ENCODE assay signal across 16 cellular contexts in genomic region chr7:28005075-28005847, GRCh38.
DNase-seq lines count a peak whose midpoint lies in the region; ATAC-seq and TF ChIP-seq lines count a peak whose summit lies in the region.
"Had no signal": no experiment of that assay in that cellular context is flagged by ENCODE, and none has a peak within 500 bp of the region (broad histone marks: within the 10 kb centered on the region; RNA-seq: fewer than 3 reads in every experiment).

No MANE protein-coding gene starts in this region.

- peak overlapping the region; percentile 43 for H3K4ac ChIP-seq in mesendoderm (ENCODE audit: low read depth, low read length)

- H3K9me3 Mint-ChIP-seq in endodermal cell: no peaks in the 10 kb centered on the region
- H3K9me3 Mint-ChIP-seq: stimulated activated naive CD8-positive, alpha-beta T cell treated with anti-CD3 and anti-CD28 coated beads, Interleukin-15, amount 100 ng/mL, for 72 hours had no signal

- no peak overlapping the region for H2AK5ac ChIP-seq in mesendoderm (ENCODE audit: low read length)

- H3K36me3 ChIP-seq in endodermal cell (ENCODE audit: control insufficient read depth, insufficient read depth, low read length): no peaks in the 10 kb centered on the region
- H3K36me3 ChIP-seq in mesendoderm (ENCODE audit: control insufficient read depth, insufficient read depth, low read length): no peaks in the 10 kb centered on the region
- no peaks in the 10 kb centered on the region for H3K36me3 ChIP-seq in ascending aorta
- H3K36me3 ChIP-seq: pancreas, vagina had no signal

- H3K9me3 ChIP-seq in endodermal cell (ENCODE audit: control insufficient read depth, low read length) (no peaks in the 10 kb centered on the region), ascending aorta (no peaks in the 10 kb centered on the region)
- H3K9me3 ChIP-seq: Caco-2, pancreas, SK-N-SH, vagina had no signal

- H3K27me3 Mint-ChIP-seq in endodermal cell (ENCODE audit: insufficient read depth): no peaks in the 10 kb centered on the region
- H3K27me3 Mint-ChIP-seq: stimulated activated naive CD8-positive, alpha-beta T cell treated with anti-CD3 and anti-CD28 coated beads, Interleukin-15, amount 100 ng/mL, for 72 hours had no signal

- H3K4me3 ChIP-seq in AG10803 (ENCODE audit: low read length): no peak overlapping the region
- H3K4me3 ChIP-seq in endodermal cell (ENCODE audit: low read length): no peak overlapping the region
- H3K4me3 ChIP-seq in mesendoderm (ENCODE audit: low read length): no peak overlapping the region
- H3K4me3 ChIP-seq in ascending aorta: no peak overlapping the region
- H3K4me3 ChIP-seq: pancreas, vagina had no signal

- no peak for TF ChIP-seq CTCF in AG10803 (conservative IDR thresholded peaks at IDR 0.05; ENCODE audit: low read length)
- TF ChIP-seq CTCF in endodermal cell (conservative IDR thresholded peaks at IDR 0.05): no peak
- TF ChIP-seq CTCF in ascending aorta (IDR thresholded peaks at IDR 0.05): no peak

- H3K9ac ChIP-seq in endodermal cell (ENCODE audit: extremely low read depth, low read length, poor library complexity, severe bottlenecking): peak overlapping the region; percentile 11
- no peak overlapping the region for H3K9ac ChIP-seq in mesendoderm (ENCODE audit: low read length)
- H3K9ac ChIP-seq: SK-N-SH had no signal

- H3K27ac ChIP-seq in endodermal cell (ENCODE audit: low read depth, low read length): no peak overlapping the region
- H3K27ac ChIP-seq in mesendoderm (ENCODE audit: low read depth, low read length): peak overlapping the region; percentile 56
- H3K27ac ChIP-seq in ascending aorta: no peak overlapping the region
- H3K27ac ChIP-seq: pancreas, vagina had no signal

- H3K79me1 ChIP-seq in mesendoderm (ENCODE audit: low read length): no peaks in the 10 kb centered on the region

- no peak overlapping the region for H2BK120ac ChIP-seq in mesendoderm (ENCODE audit: low read depth, low read length)

- peak overlapping the region; percentile 90 for H3K27ac Mint-ChIP-seq in endodermal cell
- H3K27ac Mint-ChIP-seq: stimulated activated naive CD8-positive, alpha-beta T cell treated with anti-CD3 and anti-CD28 coated beads, Interleukin-15, amount 100 ng/mL, for 72 hours had no signal

- ATAC-seq in HG02759 (IDR thresholded peaks at IDR 0.05; ENCODE audit: unreplicated experiment) (no peak), HG03039 (IDR thresholded peaks at IDR 0.05; ENCODE audit: unreplicated experiment) (no peak)
- ATAC-seq: stimulated activated naive CD8-positive, alpha-beta T cell treated with anti-CD3 and anti-CD28 coated beads, Interleukin-15, amount 100 ng/mL, for 72 hours had no signal

- 75 to 95% methylated on average over 4 to 7 of the region's 7 CpGs for WGBS in endodermal cell (ENCODE audit: insufficient coverage in 1 of 2, insufficient read length in 1 of 2), 2 experiments
- WGBS in mesendoderm (ENCODE audit: extremely low coverage, insufficient coverage, low lambda C conversion rate): no CpG with 5 or more reads among the region's 7 CpGs

- H3K79me2 ChIP-seq in mesendoderm (ENCODE audit: control insufficient read depth, insufficient read depth, low read length): no peaks in the 10 kb centered on the region

- H3K4me1 Mint-ChIP-seq in endodermal cell: peaks cover 21% of the 10 kb centered on the region

- H3K18ac ChIP-seq in mesendoderm (ENCODE audit: low read length): no peak overlapping the region

- no peak overlapping the region for H3K4me2 ChIP-seq in mesendoderm (ENCODE audit: low read length)
- H3K4me2 ChIP-seq: SK-N-SH had no signal

- no peak overlapping the region for H4K5ac ChIP-seq in mesendoderm (ENCODE audit: low read length)

- H3K23ac ChIP-seq in mesendoderm (ENCODE audit: low read length): no peak overlapping the region

- H4K8ac ChIP-seq in mesendoderm (ENCODE audit: low read depth, low read length): no peak overlapping the region

- H3K36me3 Mint-ChIP-seq in endodermal cell (ENCODE audit: low read depth): no peaks in the 10 kb centered on the region

- H3K27me3 ChIP-seq in endodermal cell (ENCODE audit: control insufficient read depth, insufficient read depth, low read length, poor library complexity, severe bottlenecking) (no peaks in the 10 kb centered on the region), mesendoderm (ENCODE audit: insufficient read depth, low read length, poor library complexity) (no peaks in the 10 kb centered on the region), ascending aorta (no peaks in the 10 kb centered on the region)
- H3K27me3 ChIP-seq: pancreas, vagina had no signal

- peak overlapping the region; percentile 47 for H2BK5ac ChIP-seq in mesendoderm (ENCODE audit: low read length)

- H2BK15ac ChIP-seq in mesendoderm (replicated peaks; ENCODE audit: low read depth): no peak overlapping the region

- intact Hi-C loops in ascending aorta (cut with DNase I): no loop called here

- H3K56ac ChIP-seq in mesendoderm (ENCODE audit: low read length): peak overlapping the region; percentile 62

- H3K4me3 Mint-ChIP-seq in endodermal cell: no peak overlapping the region
- H3K4me3 Mint-ChIP-seq: stimulated activated naive CD8-positive, alpha-beta T cell treated with anti-CD3 and anti-CD28 coated beads, Interleukin-15, amount 100 ng/mL, for 72 hours had no signal

- DNase-seq in AG10803 (ENCODE audit: low read depth): peak; percentile 37
- DNase-seq in M059J (ENCODE audit: low read depth): peak; percentile 18
- DNase-seq in endodermal cell: peak; percentile 54
- peak; percentile 95 for DNase-seq in mesendoderm
- no peak for DNase-seq in ascending aorta (ENCODE audit: low spot score in 2 of 2)
- no peak for DNase-seq in activated effector memory CD4-positive, alpha-beta T cell treated with anti-CD3 and anti-CD28 coated beads, Interleukin-2, amount 50 U/mL, for 16 hours
- DNase-seq: Caco-2; NCI-H1417 treated with DMSO at 0.1 percent for 48 hours; NCI-H2227 treated with DMSO at 0.1 percent for 48 hours; pancreas; SK-N-SH; stimulated activated CD4-positive, alpha-beta T cell treated with anti-CD3 and anti-CD28 coated beads, Interleukin-12 subunit alpha, Interleukin-12 subunit beta, amount 100 ng/mL, for 4 hours; stimulated activated naive CD8-positive, alpha-beta T cell treated with anti-CD3 and anti-CD28 coated beads, Interleukin-15, amount 100 ng/mL, for 72 hours had no signal

- H3K4me1 ChIP-seq in endodermal cell (ENCODE audit: control insufficient read depth, insufficient read depth, low read length) (peaks cover 17% of the 10 kb centered on the region), mesendoderm (ENCODE audit: control insufficient read depth, low read depth, low read length) (no peaks in the 10 kb centered on the region), ascending aorta (no peaks in the 10 kb centered on the region)
- H3K4me1 ChIP-seq: Caco-2, pancreas had no signal

Comparison
In these comparisons a context has a peak if more than half of its experiments do, and no peak if none do; other contexts are left out.
1. DNase-seq: peak in AG10803 (single experiment), M059J (single experiment), endodermal cell (single experiment) and mesendoderm (single experiment); none in ascending aorta (0 of 2) and activated effector memory CD4-positive, alpha-beta T cell treated with anti-CD3 and anti-CD28 coated beads, Interleukin-2, amount 50 U/mL, for 16 hours (single experiment).